25 cellular contexts compared by ENCODE assay signal in genomic region chr3:187061748-187062147, GRCh38.
A peak's percentile ranks its signal among the peaks of the same experiment; 100 is the strongest.
DNase-seq lines count a peak whose midpoint lies in the region; ATAC-seq and TF ChIP-seq lines count a peak whose summit lies in the region.
"Had no signal": no experiment of that assay in that cellular context is flagged by ENCODE, and none has a peak within 500 bp of the region (broad histone marks: within the 10 kb centered on the region; RNA-seq: fewer than 3 reads in every experiment).

No MANE protein-coding gene starts in this region.

- H3K4me1 ChIP-seq in OCI-LY1 (ENCODE audit: insufficient read depth, low read length, severe bottlenecking): peaks cover 88% of the 10 kb centered on the region
- H3K4me1 ChIP-seq: parathyroid adenoma, sigmoid colon had no signal

- no peak overlapping the region for H3K4me3 Mint-ChIP-seq in activated naive CD4-positive, alpha-beta T cell treated with anti-CD3 and anti-CD28 coated beads, Interleukin-2, amount 50 U/mL, for 24 hours
- H3K4me3 Mint-ChIP-seq in activated naive CD8-positive, alpha-beta T cell treated with anti-CD3 and anti-CD28 coated beads, Interleukin-2, amount 50 U/mL, for 24 hours: no peak overlapping the region
- no peak overlapping the region for H3K4me3 Mint-ChIP-seq in stimulated activated effector memory CD8-positive, alpha-beta T cell treated with anti-CD3 and anti-CD28 coated beads, Interleukin-12 subunit alpha, Interleukin-12 subunit beta, amount 100 ng/mL, for 72 hours
- H3K4me3 Mint-ChIP-seq: CD4-positive, CD25-positive, alpha-beta regulatory T cell; H9; immature natural killer cell; mesothelial cell of epicardium; WTC11 had no signal

- peaks cover 40% of the 10 kb centered on the region for H3K36me3 Mint-ChIP-seq in activated naive CD4-positive, alpha-beta T cell treated with anti-CD3 and anti-CD28 coated beads, Interleukin-2, amount 50 U/mL, for 24 hours
- peaks cover 78% of the 10 kb centered on the region for H3K36me3 Mint-ChIP-seq in activated naive CD8-positive, alpha-beta T cell treated with anti-CD3 and anti-CD28 coated beads, Interleukin-2, amount 50 U/mL, for 24 hours (ENCODE audit: low read depth)
- peaks cover 92% of the 10 kb centered on the region for H3K36me3 Mint-ChIP-seq in stimulated activated effector memory CD8-positive, alpha-beta T cell treated with anti-CD3 and anti-CD28 coated beads, Interleukin-12 subunit alpha, Interleukin-12 subunit beta, amount 100 ng/mL, for 72 hours

- H3K27ac ChIP-seq in OCI-LY1 (ENCODE audit: low read depth, low read length, poor library complexity, severe bottlenecking): peak overlapping the region; percentile 98
- H3K27ac ChIP-seq: foreskin keratinocyte, HL-60, left lung, parathyroid adenoma, sigmoid colon had no signal

- no peaks in the 10 kb centered on the region for H3K27me3 ChIP-seq in OCI-LY1 (ENCODE audit: insufficient read depth, low read length)
- H3K27me3 ChIP-seq: foreskin keratinocyte, left lung, sigmoid colon had no signal

- ATAC-seq in activated naive CD8-positive, alpha-beta T cell treated with anti-CD3 and anti-CD28 coated beads, Interleukin-2, amount 50 U/mL, for 24 hours: no peak
- no peak for ATAC-seq in stimulated activated effector memory CD8-positive, alpha-beta T cell treated with anti-CD3 and anti-CD28 coated beads, Interleukin-12 subunit alpha, Interleukin-12 subunit beta, amount 100 ng/mL, for 72 hours
- no peak for ATAC-seq in GM21526 (IDR thresholded peaks at IDR 0.05; ENCODE audit: low FRiP score, unreplicated experiment)
- ATAC-seq: foreskin keratinocyte, WTC11 had no signal

- H3K27ac Mint-ChIP-seq in activated naive CD4-positive, alpha-beta T cell treated with anti-CD3 and anti-CD28 coated beads, Interleukin-2, amount 50 U/mL, for 24 hours: peak overlapping the region; percentile 81
- peak overlapping the region; percentile 73 for H3K27ac Mint-ChIP-seq in activated naive CD8-positive, alpha-beta T cell treated with anti-CD3 and anti-CD28 coated beads, Interleukin-2, amount 50 U/mL, for 24 hours
- peak overlapping the region; percentile 16 for H3K27ac Mint-ChIP-seq in stimulated activated effector memory CD8-positive, alpha-beta T cell treated with anti-CD3 and anti-CD28 coated beads, Interleukin-12 subunit alpha, Interleukin-12 subunit beta, amount 100 ng/mL, for 72 hours
- H3K27ac Mint-ChIP-seq: H9, WTC11 had no signal

- no peaks in the 10 kb centered on the region for H4K20me1 ChIP-seq in OCI-LY1 (ENCODE audit: insufficient read depth, low read length)

- H3K4me2 ChIP-seq in OCI-LY1 (ENCODE audit: low read length): 0 out of 2 replicates have a peak overlapping the region, but pooled peaks have one; percentile 1

- TF ChIP-seq CTCF in OCI-LY1 (IDR thresholded peaks at IDR 0.05; ENCODE audit: low read length): no peak

- no peak overlapping the region for H3K9ac ChIP-seq in OCI-LY1 (ENCODE audit: low read length)
- H3K9ac ChIP-seq: parathyroid adenoma had no signal

- H2AFZ ChIP-seq in OCI-LY1 (ENCODE audit: low read length): no peak overlapping the region
- H2AFZ ChIP-seq: parathyroid adenoma had no signal

- no peaks in the 10 kb centered on the region for H3K27me3 Mint-ChIP-seq in activated naive CD4-positive, alpha-beta T cell treated with anti-CD3 and anti-CD28 coated beads, Interleukin-2, amount 50 U/mL, for 24 hours
- no peaks in the 10 kb centered on the region for H3K27me3 Mint-ChIP-seq in activated naive CD8-positive, alpha-beta T cell treated with anti-CD3 and anti-CD28 coated beads, Interleukin-2, amount 50 U/mL, for 24 hours
- H3K27me3 Mint-ChIP-seq: CD4-positive, CD25-positive, alpha-beta regulatory T cell had no signal

- no peak for DNase-seq in activated naive CD4-positive, alpha-beta T cell treated with Interleukin-2 at 50 U/mL for 16 hours
- no peak for DNase-seq in activated naive CD8-positive, alpha-beta T cell treated with anti-CD3 and anti-CD28 coated beads, Interleukin-2, amount 50 U/mL, for 24 hours
- no peak for DNase-seq in stimulated activated effector memory CD8-positive, alpha-beta T cell treated with anti-CD3 and anti-CD28 coated beads, Interleukin-12 subunit alpha, Interleukin-12 subunit beta, amount 100 ng/mL, for 72 hours (ENCODE audit: low spot score in 2 of 2)
- DNase-seq in UCSD-AML1 (lab: John Stamatoyannopoulos, UW; ENCODE audit: unreplicated experiment): no peak
- no peak for DNase-seq in inferior parietal cortex (ENCODE audit: extremely low spot score)
- DNase-seq: activated T-cell treated with anti-CD3 and anti-CD28 coated beads, Interleukin-2, amount 50 U/mL, for 1 hour; CD4-positive, CD25-positive, alpha-beta regulatory T cell; effector CD4-positive, alpha-beta T cell; GDM1; H9; immature natural killer cell; left lung; NCI-H1694; NCI-H69; SIG-M5; sigmoid colon; stimulated activated CD8-positive, alpha-beta memory T cell treated with anti-CD3 and anti-CD28 coated beads, Interleukin-4, amount 100 ng/mL, for 48 hours had no signal

- no peak overlapping the region for H3K4me3 ChIP-seq in OCI-LY1 (ENCODE audit: low read depth, low read length, poor library complexity, severe bottlenecking)
- H3K4me3 ChIP-seq: left lung, sigmoid colon had no signal

- peaks cover 80% of the 10 kb centered on the region for H3K36me3 ChIP-seq in OCI-LY1 (ENCODE audit: insufficient read depth, low read length)
- H3K36me3 ChIP-seq: sigmoid colon had no signal

- 0 out of 2 replicates have a peak, but pooled peaks cover 5% of the 10 kb centered on the region for H3K9me3 ChIP-seq in OCI-LY1 (ENCODE audit: low read length)

- peaks cover 88% of the 10 kb centered on the region for H3K4me1 Mint-ChIP-seq in activated naive CD4-positive, alpha-beta T cell treated with anti-CD3 and anti-CD28 coated beads, Interleukin-2, amount 50 U/mL, for 24 hours
- H3K4me1 Mint-ChIP-seq in activated naive CD8-positive, alpha-beta T cell treated with anti-CD3 and anti-CD28 coated beads, Interleukin-2, amount 50 U/mL, for 24 hours: peaks cover 76% of the 10 kb centered on the region
- H3K4me1 Mint-ChIP-seq in stimulated activated effector memory CD8-positive, alpha-beta T cell treated with anti-CD3 and anti-CD28 coated beads, Interleukin-12 subunit alpha, Interleukin-12 subunit beta, amount 100 ng/mL, for 72 hours: peaks cover 73% of the 10 kb centered on the region

- peaks cover 2% of the 10 kb centered on the region; the same call in 1 of the 2 replicates for H3K79me2 ChIP-seq in OCI-LY1 (ENCODE audit: insufficient read depth, low read length)
- H3K79me2 ChIP-seq: parathyroid adenoma had no signal

- no peaks in the 10 kb centered on the region for H3K9me2 ChIP-seq in OCI-LY1 (ENCODE audit: low read depth, low read length)

- H3K9me3 Mint-ChIP-seq in activated naive CD4-positive, alpha-beta T cell treated with anti-CD3 and anti-CD28 coated beads, Interleukin-2, amount 50 U/mL, for 24 hours: no peaks in the 10 kb centered on the region
- H3K9me3 Mint-ChIP-seq in activated naive CD8-positive, alpha-beta T cell treated with anti-CD3 and anti-CD28 coated beads, Interleukin-2, amount 50 U/mL, for 24 hours: peaks cover 7% of the 10 kb centered on the region
- peaks cover 3% of the 10 kb centered on the region for H3K9me3 Mint-ChIP-seq in stimulated activated effector memory CD8-positive, alpha-beta T cell treated with anti-CD3 and anti-CD28 coated beads, Interleukin-12 subunit alpha, Interleukin-12 subunit beta, amount 100 ng/mL, for 72 hours

- peaks cover 7% of the 10 kb centered on the region; the same call in 1 of the 2 replicates for H3F3A ChIP-seq in OCI-LY1 (ENCODE audit: insufficient read depth, low read length)

Comparison
In these comparisons a context has a peak if more than half of its experiments do, and no peak if none do; other contexts are left out.
1. H3K27ac Mint-ChIP-seq: peak in every context shown above with its lines; median percentile 81 in activated naive CD4-positive, alpha-beta T cell treated with anti-CD3 and anti-CD28 coated beads, Interleukin-2, amount 50 U/mL, for 24 hours; 73 in activated naive CD8-positive, alpha-beta T cell treated with anti-CD3 and anti-CD28 coated beads, Interleukin-2, amount 50 U/mL, for 24 hours; 16 in stimulated activated effector memory CD8-positive, alpha-beta T cell treated with anti-CD3 and anti-CD28 coated beads, Interleukin-12 subunit alpha, Interleukin-12 subunit beta, amount 100 ng/mL, for 72 hours.